Comparison of ENCODE assay signal across 7 cellular contexts in genomic region chrX:14452-14851, GRCh38.
DNase-seq lines count a peak whose midpoint lies in the region; ATAC-seq and TF ChIP-seq lines count a peak whose summit lies in the region.
"Not testable (repeated sequence)": the region's sequence is repeated elsewhere in the genome, so short reads cannot be mapped to it uniquely, and the experiment has no call there.

No MANE protein-coding gene starts in this region.

- H3K27me3 Mint-ChIP-seq in activated T-cell treated with anti-CD3 and anti-CD28 coated beads, Interleukin-2, amount 50 U/mL, for 4 hours (ENCODE audit: low read depth); neural progenitor cell (ENCODE audit: insufficient read depth, low read depth): not testable (repeated sequence)

- intact Hi-C loops in Panc1 (cut with micrococcal nuclease; ENCODE audit: unreplicated experiment) = not testable (repeated sequence)

- in situ Hi-C loops in Panc1 (cut with HindIII; ENCODE audit: low pct_unique_long_range_greater_than_20kb, low sequenced_read_pairs) = not testable (repeated sequence)

- not testable (repeated sequence) for H3F3A ChIP-seq in neural progenitor cell (ENCODE audit: low read depth)

- H3K4me2 ChIP-seq in neural progenitor cell = not testable (repeated sequence)

- H3K36me3 Mint-ChIP-seq in activated T-cell treated with anti-CD3 and anti-CD28 coated beads, Interleukin-2, amount 50 U/mL, for 4 hours (ENCODE audit: insufficient read depth); neural progenitor cell: not testable (repeated sequence)

- not testable (repeated sequence) for BruUV-seq in Panc1 (replicated peaks; lab: Mats Ljungman, UMichigan)

- H3K27me3 ChIP-seq in Panc1 (ENCODE audit: control insufficient read depth, insufficient read depth, low read length); neural progenitor cell: not testable (repeated sequence)

- H3K36me3 ChIP-seq in Panc1 (ENCODE audit: control insufficient read depth, insufficient read depth, low read length); neural progenitor cell: not testable (repeated sequence)

- H3K27ac Mint-ChIP-seq in neural progenitor cell = not testable (repeated sequence)

- not testable (repeated sequence) for H2AFZ ChIP-seq in neural progenitor cell (replicated peaks)

- H3K9me3 Mint-ChIP-seq in activated T-cell treated with anti-CD3 and anti-CD28 coated beads, Interleukin-2, amount 50 U/mL, for 4 hours; neural progenitor cell: not testable (repeated sequence)

- not testable (repeated sequence) for DNase-seq in Panc1 (ENCODE audit: low read depth, low spot score)
- peak; percentile 4 for DNase-seq in activated T-cell treated with anti-CD3 and anti-CD28 coated beads, Interleukin-2, amount 50 U/mL, for 4 hours
- DNase-seq in ecto neural progenitor cell (ENCODE audit: low spot score) (peak; percentile 43), inferior parietal cortex (ENCODE audit: extremely low spot score) (peak; percentile 0), neural progenitor cell (ENCODE audit: low spot score) (peak; percentile 2)

- POLR2A ChIA-PET in Panc1 (lab: Charles Lee) = not testable (repeated sequence)

- peak; percentile 10 for ATAC-seq in GM19351 (IDR thresholded peaks at IDR 0.05; ENCODE audit: unreplicated experiment)
- peak; percentile 16 for ATAC-seq in HG03108 (IDR thresholded peaks at IDR 0.05; ENCODE audit: unreplicated experiment)
- peak; percentile 71 for ATAC-seq in Panc1
- not testable (repeated sequence) for ATAC-seq in activated T-cell treated with anti-CD3 and anti-CD28 coated beads, Interleukin-2, amount 50 U/mL, for 4 hours

- TF ChIP-seq CTCF in Panc1 (IDR thresholded peaks at IDR 0.05); neural progenitor cell (IDR thresholded peaks at IDR 0.05): not testable (repeated sequence)

- H4K20me1 ChIP-seq in neural progenitor cell (ENCODE audit: low read depth) = not testable (repeated sequence)

- H3K27ac ChIP-seq in Panc1 (ENCODE audit: low read length); neural progenitor cell: not testable (repeated sequence)

- not testable (repeated sequence) for H3K9ac ChIP-seq in neural progenitor cell

- CTCF ChIA-PET in Panc1 (lab: Charles Lee) = not testable (repeated sequence)

- H3K4me3 ChIP-seq in Panc1 (ENCODE audit: low read depth in 2 of 2, low read length in 2 of 2) (peak overlapping the region in 1 of 2 experiments; percentile 9; a peak in 1 of 4 replicates), neural progenitor cell (peak overlapping the region; percentile 24)

- H3K4me1 ChIP-seq in Panc1 (ENCODE audit: control insufficient read depth, insufficient read depth, low read length); neural progenitor cell: not testable (repeated sequence)

- not testable (repeated sequence) for H3K4me3 Mint-ChIP-seq in activated T-cell treated with anti-CD3 and anti-CD28 coated beads, Interleukin-2, amount 50 U/mL, for 4 hours; neural progenitor cell

- not testable (repeated sequence) for H3K9me3 ChIP-seq in Panc1 (ENCODE audit: control insufficient read depth, insufficient read depth, low read depth, low read length); neural progenitor cell (ENCODE audit: low read depth)

- not testable (repeated sequence) for H3K79me2 ChIP-seq in neural progenitor cell (ENCODE audit: low read depth)

- not testable (repeated sequence) for H3K4me1 Mint-ChIP-seq in activated T-cell treated with anti-CD3 and anti-CD28 coated beads, Interleukin-2, amount 50 U/mL, for 4 hours (ENCODE audit: low read depth); neural progenitor cell
